1 cellular context compared by ENCODE assay signal in genomic region chr14:93343797-93344196, GRCh38.
A peak's percentile ranks its signal among the peaks of the same experiment; 100 is the strongest.
TF ChIP-seq lines count a peak whose summit lies in the region.

No MANE protein-coding gene starts in this region.

TF ChIP-seq in H1, 55 proteins besides CTCF, POLR2A, EP300 and RAD21:
- no peak for TF ChIP-seq MAX (IDR thresholded peaks at IDR 0.05)
- TF ChIP-seq ASH2L (IDR thresholded peaks at IDR 0.05; ENCODE audit: low read length), result peak; percentile 60
- TF ChIP-seq JUN (IDR thresholded peaks at IDR 0.05; ENCODE audit: low read depth, low read length), result no peak
- TF ChIP-seq HDAC2 (IDR thresholded peaks at IDR 0.05; ENCODE audit: borderline replicate concordance in 1 of 2, low read depth in 2 of 2, low read length in 2 of 2), result no peak
- TF ChIP-seq GTF2F1 (IDR thresholded peaks at IDR 0.05; ENCODE audit: borderline replicate concordance, low read depth, low read length), result no peak
- TF ChIP-seq TAF1 (IDR thresholded peaks at IDR 0.05; ENCODE audit: low read depth, low read length), result 0 out of 2 replicates have a peak, but pooled peaks have one; percentile 47
- peak; percentile 79 for TF ChIP-seq SP1 (IDR thresholded peaks at IDR 0.05; ENCODE audit: low read depth, low read length)
- TF ChIP-seq NRF1 (IDR thresholded peaks at IDR 0.05; ENCODE audit: low read depth, low read length), result no peak
- no peak for TF ChIP-seq KDM4A (IDR thresholded peaks at IDR 0.05; ENCODE audit: low read depth, low read length, severe bottlenecking)
- TF ChIP-seq RNF2 (IDR thresholded peaks at IDR 0.05; ENCODE audit: borderline replicate concordance, low read depth, low read length, missing control alignments, poor library complexity, severe bottlenecking), result no peak
- TF ChIP-seq CHD7 (IDR thresholded peaks at IDR 0.05; ENCODE audit: insufficient replicate concordance, low read length), result peak; percentile 93
- 0 out of 2 replicates have a peak, but pooled peaks have one; percentile 29 for TF ChIP-seq TEAD4 (IDR thresholded peaks at IDR 0.05; ENCODE audit: low read depth, low read length)
